ENCODE assay signal across 21 cellular contexts in the genomic region with DNA sequence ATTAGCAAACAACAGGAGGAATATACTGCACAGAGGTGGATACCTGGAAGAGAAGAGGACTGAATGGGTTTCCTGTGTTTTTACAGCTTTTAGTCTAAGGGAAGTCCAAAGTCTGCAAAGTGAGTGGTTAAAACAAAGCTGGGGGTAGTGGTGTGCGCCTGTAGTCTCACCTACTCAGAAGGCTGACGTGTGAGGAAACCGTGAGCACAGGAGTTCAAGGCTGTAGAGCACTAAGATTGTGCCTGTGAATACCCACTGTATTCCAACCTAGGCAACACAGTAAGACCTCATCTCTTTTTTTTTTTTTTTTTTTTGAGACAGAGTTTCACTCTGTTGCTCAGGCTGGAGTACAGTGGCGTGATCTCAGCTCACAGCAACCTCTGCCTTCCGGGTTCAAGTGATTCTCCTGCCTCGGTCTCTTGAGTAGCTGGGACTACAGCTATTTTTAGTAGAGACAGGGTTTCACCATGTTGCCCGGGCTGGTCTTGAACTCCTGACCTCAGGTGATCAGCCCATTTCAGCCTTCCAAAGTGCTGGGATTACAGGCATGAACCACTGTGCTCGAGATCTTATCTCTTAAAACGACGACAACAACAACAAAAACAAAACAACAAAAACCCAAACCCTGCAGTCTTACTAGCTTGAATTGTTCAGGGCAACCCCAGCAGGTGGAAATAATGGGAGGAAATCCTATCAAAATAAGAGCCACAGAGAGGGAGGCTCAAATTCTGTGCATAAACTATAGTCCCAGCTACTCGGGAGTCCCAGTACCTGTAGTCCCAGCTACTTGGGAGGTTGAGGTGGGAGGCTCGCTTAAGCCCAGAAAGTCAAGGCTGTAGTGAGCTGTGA. TPM values are rescaled to one million over a fixed set of nuclear protein-coding genes. Genes with fewer than 3 reads are reported as not detected.
A peak's percentile ranks its signal among the peaks of the same experiment; 100 is the strongest.
DNase-seq lines count a peak whose midpoint lies in the region; ATAC-seq and TF ChIP-seq lines count a peak whose summit lies in the region.
"Had no signal": no experiment of that assay in that cellular context is flagged by ENCODE, and none has a peak within 500 bp of the region (broad histone marks: within the 10 kb centered on the region; RNA-seq: fewer than 3 reads in every experiment).

No MANE protein-coding gene starts in this region.

- DNase-seq in CD8-positive, alpha-beta memory T cell = peak in 1 of 5 donors; percentile 30
- DNase-seq in KBM-7 = peak; percentile 35
- DNase-seq in dermis blood vessel endothelial cell = peak; percentile 62
- no peak for DNase-seq in natural killer cell
- no peak for DNase-seq in SIG-M5 (lab: John Stamatoyannopoulos, UW)
- DNase-seq in stimulated activated CD4-positive, alpha-beta T cell treated with anti-CD3 and anti-CD28 coated beads, Interleukin-2, amount 100 ng/mL, for 24 hours = no peak
- DNase-seq in coronary artery (ENCODE audit: low spot score) = no peak
- DNase-seq: activated CD4-positive, alpha-beta T cell treated with anti-CD3 and anti-CD28 coated beads, Interleukin-2, amount 10 ng/mL, durations not matched to agents 24 days and 14 days; BE2C; DMS79; effector CD8-positive, alpha-beta T cell; kidney glomerular epithelial cell; NCI-H1436 treated with DMSO at 0.1 percent for 48 hours; NCI-H2227 treated with DMSO at 0.1 percent for 48 hours; pancreas; SHP77 had no signal

- peak overlapping the region in 5 of 7 donors; percentile 6 to 65 (median 27) for H3K4me3 Mint-ChIP-seq in CD8-positive, alpha-beta memory T cell
- peak overlapping the region; percentile 49 for H3K4me3 Mint-ChIP-seq in natural killer cell
- H3K4me3 Mint-ChIP-seq: activated CD4-positive, alpha-beta T cell treated with anti-CD3 and anti-CD28 coated beads, Interleukin-2, amount 10 ng/mL, durations not matched to agents 24 days and 14 days; T-helper 2 cell treated with Interferon-gamma antibody and Interleukin-4, amounts not matched to agents 5 μg/mL and 100 μg/mL, for 36 hours; type B pancreatic cell had no signal

- POLR2A ChIA-PET in CD8-positive, alpha-beta memory T cell (lab: Charles Lee) = interaction anchor here (0.7 kb wide), 1 partner anchor 125 kb away, joined by 3 read pairs; the partner anchor contains the start of gene MLX

- H3K36me3 ChIP-seq in CD8-positive, alpha-beta memory T cell (ENCODE audit: insufficient read depth, low read length) = no peaks in the 10 kb centered on the region
- H3K36me3 ChIP-seq: BE2C, cardiac muscle cell, pancreas had no signal

- H3K27ac Mint-ChIP-seq in CD8-positive, alpha-beta memory T cell = peak overlapping the region in 2 of 8 donors; percentile 4 to 64
- H3K27ac Mint-ChIP-seq in natural killer cell = no peak overlapping the region
- H3K27ac Mint-ChIP-seq: activated CD4-positive, alpha-beta T cell treated with anti-CD3 and anti-CD28 coated beads, Interleukin-2, amount 10 ng/mL, durations not matched to agents 24 days and 14 days; T-helper 2 cell treated with Interferon-gamma antibody and Interleukin-4, amounts not matched to agents 5 μg/mL and 100 μg/mL, for 36 hours; type B pancreatic cell had no signal

- H3K9me3 Mint-ChIP-seq in CD8-positive, alpha-beta memory T cell = no peaks in the 10 kb centered on the region
- H3K9me3 Mint-ChIP-seq in natural killer cell = no peaks in the 10 kb centered on the region
- H3K9me3 Mint-ChIP-seq: activated CD4-positive, alpha-beta T cell treated with anti-CD3 and anti-CD28 coated beads, Interleukin-2, amount 10 ng/mL, durations not matched to agents 24 days and 14 days; T-helper 2 cell treated with Interferon-gamma antibody and Interleukin-4, amounts not matched to agents 5 μg/mL and 100 μg/mL, for 36 hours; type B pancreatic cell had no signal

- H3K4me3 ChIP-seq in CD8-positive, alpha-beta memory T cell (ENCODE audit: low read length) = no peak overlapping the region
- no peak overlapping the region for H3K4me3 ChIP-seq in coronary artery
- H3K4me3 ChIP-seq: cardiac muscle cell, pancreas, skin epidermis had no signal

- in situ Hi-C loops in KBM-7 (cut with MboI; ENCODE audit: low pct_unique_long_range_greater_than_20kb, low sequenced_read_pairs) = no loop called here

- no peaks in the 10 kb centered on the region for H3K4me1 ChIP-seq in CD8-positive, alpha-beta memory T cell (ENCODE audit: insufficient read depth, low read length)
- H3K4me1 ChIP-seq: BE2C, pancreas had no signal

- H3K9me3 ChIP-seq in CD8-positive, alpha-beta memory T cell (ENCODE audit: low read length) = no peaks in the 10 kb centered on the region
- H3K9me3 ChIP-seq: BE2C, pancreas had no signal

- ATAC-seq in natural killer cell (peak in 2 of 3 donors; percentile 93 to 97), GM21360 (IDR thresholded peaks at IDR 0.05; ENCODE audit: unreplicated experiment) (no peak)

- intact Hi-C loops in natural killer cell (cut with micrococcal nuclease) = no loop called here

- CTCF ChIA-PET in CD8-positive, alpha-beta memory T cell (lab: Charles Lee) = interaction anchor here (0.9 to 1.7 kb wide), 5 partner anchors 10 to 85 kb away, joined by 3 to 5 read pairs (median 4); no protein-coding TSS in a partner anchor

- H3K4me1 Mint-ChIP-seq in CD8-positive, alpha-beta memory T cell = peaks cover 10 to 14% (median 10%) of the 10 kb centered on the region in 3 donors
- peaks cover 3 to 11% of the 10 kb centered on the region in 2 donors for H3K4me1 Mint-ChIP-seq in natural killer cell

- no peak for TF ChIP-seq CTCF in natural killer cell (IDR thresholded peaks at IDR 0.05)
- TF ChIP-seq CTCF in coronary artery (IDR thresholded peaks at IDR 0.05) = no peak

- H3K27me3 Mint-ChIP-seq in CD8-positive, alpha-beta memory T cell = peaks cover 14% of the 10 kb centered on the region in 2 donors
- H3K27me3 Mint-ChIP-seq in natural killer cell (ENCODE audit: low read depth in 2 of 2) = peaks cover 5 to 15% of the 10 kb centered on the region in 2 donors
- H3K27me3 Mint-ChIP-seq: type B pancreatic cell had no signal

- no peaks in the 10 kb centered on the region for H3K36me3 Mint-ChIP-seq in CD8-positive, alpha-beta memory T cell
- no peaks in the 10 kb centered on the region for H3K36me3 Mint-ChIP-seq in natural killer cell
- H3K36me3 Mint-ChIP-seq: type B pancreatic cell had no signal

- H3K27ac ChIP-seq in CD8-positive, alpha-beta memory T cell (ENCODE audit: low read depth, low read length) = no peak overlapping the region
- H3K27ac ChIP-seq in coronary artery = no peak overlapping the region
- H3K27ac ChIP-seq: cardiac muscle cell, pancreas had no signal

- H3K27me3 ChIP-seq in CD8-positive, alpha-beta memory T cell (ENCODE audit: insufficient read depth, low read length, poor library complexity, severe bottlenecking) = no peaks in the 10 kb centered on the region
- H3K27me3 ChIP-seq: BE2C, cardiac muscle cell, pancreas had no signal

RNA-seq across cellular contexts. Expression of gene ATP6V0A1, which starts 16.7 kb away (rescaled TPM):
- 1 to 10 TPM; 3.0 to 3.6 TPM for total RNA-seq in CD8-positive, alpha-beta memory T cell
- polyA plus RNA-seq in CD8-positive, alpha-beta memory T cell = 5.5 TPM
- 27.9 and 42.9 TPM in 2 replicates for total RNA-seq in dermis blood vessel endothelial cell
- total RNA-seq in natural killer cell = 10 to 100 TPM in 1 of 3 donors, 1 to 10 TPM in 2; 4.8 to 33.5 (median 7.5) TPM

RNA-seq across cellular contexts. Expression of gene CAVIN1, which starts 18.9 kb away (rescaled TPM):
- under 1 TPM; 0.18 to 0.22 TPM for total RNA-seq in CD8-positive, alpha-beta memory T cell
- polyA plus RNA-seq in CD8-positive, alpha-beta memory T cell = not detected
- total RNA-seq in dermis blood vessel endothelial cell = 768 and 840 TPM in 2 replicates
- total RNA-seq in natural killer cell = under 1 TPM in 2 of 3 donors, not detected in 1; 0.11 to 0.20 TPM

RNA-seq across cellular contexts. Expression of gene STAT3, which starts 53.7 kb away (rescaled TPM):
- total RNA-seq in CD8-positive, alpha-beta memory T cell = 100 to 1,000 TPM; 148 to 155 TPM
- polyA plus RNA-seq in CD8-positive, alpha-beta memory T cell = 166 TPM
- total RNA-seq in dermis blood vessel endothelial cell = 131 and 179 TPM in 2 replicates
- 100 to 1,000 TPM; 190 to 246 (median 206) TPM for total RNA-seq in natural killer cell

Comparison
In these comparisons a context has a peak if more than half of its experiments do, and no peak if none do; other contexts are left out.
1. DNase-seq: peak in KBM-7 (single experiment) and dermis blood vessel endothelial cell (single experiment); none in natural killer cell (single experiment), SIG-M5 (single experiment), stimulated activated CD4-positive, alpha-beta T cell treated with anti-CD3 and anti-CD28 coated beads, Interleukin-2, amount 100 ng/mL, for 24 hours (0 of 2) and coronary artery (single experiment).
2. RNA of gene CAVIN1, which starts 18.9 kb away (total RNA-seq): 768 to 840 TPM in dermis blood vessel endothelial cell; 0.18 to 0.22 TPM in CD8-positive, alpha-beta memory T cell and 0.11 to 0.20 TPM in natural killer cell; every median in the first group is over 100 times any median in the second.